In genomic region chr1:154974808-154975408, GRCh38 we compare ENCODE assay signal across 8 cellular contexts. TPM values are rescaled to one million over a fixed set of nuclear protein-coding genes. Genes with fewer than 3 reads are reported as not detected.
DNase-seq lines count a peak whose midpoint lies in the region; ATAC-seq, FAIRE-seq and TF ChIP-seq lines count a peak whose summit lies in the region.

No MANE protein-coding gene starts in this region.

- POLR2A ChIA-PET in HepG2 (lab: Yijun Ruan, JAX), result interaction anchor here (0.7 to 6.6 kb wide), 12 partner anchors 9 to 151 kb away, joined by 3 to 148 read pairs (median 4); partner anchors contain the start of genes ADAM15, FLAD1, LENEP and PBXIP1

- H4K20me1 ChIP-seq in HepG2 (ENCODE audit: insufficient read depth, low read length), result no peaks in the 10 kb centered on the region

- H3K27ac ChIP-seq in C4-2B (peak overlapping the region; percentile 84), dorsolateral prefrontal cortex (peak overlapping the region; percentile 39 to 100 (median 95)), HepG2 (ENCODE audit: extremely low read length, insufficient read depth, low read length) (peak overlapping the region; percentile 100)

- H3K4me1 ChIP-seq in HepG2 (ENCODE audit: insufficient read depth, low read length), result peaks cover 55% of the 10 kb centered on the region

- peaks cover 2 to 18% of the 10 kb centered on the region in 2 experiments for H3K36me3 ChIP-seq in HepG2 (replicated peaks in 1 of 2; ENCODE audit: control insufficient read depth in 1 of 2, insufficient read depth in 2 of 2, low read length in 2 of 2)

- peak; percentile 44 for ATAC-seq in GM19372 (IDR thresholded peaks at IDR 0.05; ENCODE audit: low read depth, unreplicated experiment)
- ATAC-seq in HG03469 (IDR thresholded peaks at IDR 0.05; ENCODE audit: unreplicated experiment), result peak; percentile 24
- ATAC-seq in HepG2, result peak; percentile 23

- intact Hi-C loops in dorsolateral prefrontal cortex (cut with DNase I) (no loop called here), HepG2 (cut with micrococcal nuclease; ENCODE audit: unreplicated experiment) (loop anchor here (2.0 kb wide), 1 partner anchor 88 kb away; the partner anchor contains the start of gene EFNA4)

- CTCF ChIA-PET in HepG2 (lab: Yijun Ruan, JAX; ENCODE audit: low intra/inter-chr PET ratio, low total read pairs), result interaction anchor here (1.1 kb wide), 1 partner anchor 43 kb away, joined by 3 read pairs; no protein-coding TSS in a partner anchor

- DNase-seq in NCI-H524 treated with DMSO at 0.1 percent for 48 hours (lab: John Stamatoyannopoulos, UW), result peak; percentile 69
- DNase-seq in activated CD4-positive, alpha-beta T cell treated with anti-CD3 and anti-CD28 coated beads for 48 hours, result peak; percentile 96
- peak; percentile 70 to 89 (median 85) for DNase-seq in dorsolateral prefrontal cortex
- DNase-seq in HepG2 (ENCODE audit: low spot score), result peak; percentile 95
- peak; percentile 92 for DNase-seq in stimulated activated CD4-positive, alpha-beta T cell treated with anti-CD3 and anti-CD28 coated beads, Interleukin-4, amount 100 ng/mL, for 1 hour

- H3K9ac ChIP-seq in HepG2 (ENCODE audit: insufficient read depth, low read depth, low read length), result peak overlapping the region; percentile 98

- H3K27me3 ChIP-seq in dorsolateral prefrontal cortex, result no peaks in the 10 kb centered on the region
- no peaks in the 10 kb centered on the region; a peak in 1 of 5 replicates for H3K27me3 ChIP-seq in HepG2 (ENCODE audit: control insufficient read depth in 1 of 2, insufficient read depth in 2 of 2, low read length in 2 of 2)

- H2AFZ ChIP-seq in HepG2 (ENCODE audit: low read length), result no peak overlapping the region

- H3K4me3 ChIP-seq in dorsolateral prefrontal cortex (peak overlapping the region; percentile 31 to 97 (median 79)), HepG2 (replicated peaks in 1 of 3; ENCODE audit: insufficient read depth in 1 of 3, low read depth in 2 of 3, low read length in 3 of 3) (peak overlapping the region; percentile 67 to 84 (median 72))

- WGBS in HepG2 (ENCODE audit: low lambda C conversion rate), result under 1% methylated on average over 30 of the region's 30 CpGs

- peak overlapping the region; percentile 93 for H3K4me2 ChIP-seq in HepG2 (ENCODE audit: low read depth, low read length)

- no peak for TF ChIP-seq CTCF in C4-2B (conservative IDR thresholded peaks at IDR 0.05)
- TF ChIP-seq CTCF in dorsolateral prefrontal cortex (IDR thresholded peaks at IDR 0.05 in 54 of 56, conservative IDR thresholded peaks at IDR 0.05 in 2 of 56; ENCODE audit: low read depth in 1 of 56, partially characterized antibody in 56 of 56), result peak in 10 of 56 donors; percentile 4 to 30 (median 12)
- peak; percentile 6; the same call in 1 of the 2 replicates for TF ChIP-seq CTCF in HepG2 (CRISPR knock-in tag; IDR thresholded peaks at IDR 0.05)

- TF ChIP-seq EP300 in HepG2 (IDR thresholded peaks at IDR 0.05; ENCODE audit: low read depth in 2 of 2, low read length in 2 of 2) (no peak; a peak in 1 of 4 replicates), HepG2 (CRISPR knock-in tag; IDR thresholded peaks at IDR 0.05; ENCODE audit: borderline replicate concordance) (peak; percentile 36; the same call in 1 of the 2 replicates)

- in situ Hi-C loops in HepG2 (cut with HindIII; ENCODE audit: extremely low pct_ligation_motif_present, low pct_unique_long_range_greater_than_20kb), result no loop called here

- FAIRE-seq in HepG2 (lab: Jason Lieb, UNC), result no peak

- H3K9me3 ChIP-seq in HepG2 (ENCODE audit: low read length), result no peaks in the 10 kb centered on the region

- peak; percentile 80 to 81 for TF ChIP-seq POLR2A in HepG2 (IDR thresholded peaks at IDR 0.05; ENCODE audit: insufficient read depth in 1 of 2, low read depth in 2 of 2, low read length in 2 of 2)

- no peak for TF ChIP-seq RAD21 in HepG2 (CRISPR knock-in tag; IDR thresholded peaks at IDR 0.05)

- BruUV-seq in HepG2 (replicated peaks; lab: Mats Ljungman, UMichigan), result no TSS peak

- H3K79me2 ChIP-seq in HepG2 (ENCODE audit: insufficient read depth, low read length), result peaks cover 63% of the 10 kb centered on the region

RNA-seq across cellular contexts. Expression of gene CKS1B, which starts 0.4 kb away (rescaled TPM):
- total RNA-seq in dorsolateral prefrontal cortex (10 to 100 TPM in 89 of 120 experiments, 1 to 10 TPM in 31; 4.1 to 21.6 (median 11.6) TPM), HepG2 (2016; rRNA removed; fragmentation: Illumina TruSeq; extraction: Trizol) (217 and 268 TPM in 2 replicates)
- total RNA-seq in HepG2 (2016; cell fraction: cytosol; rRNA removed; fragmentation: Illumina TruSeq; extraction: Trizol; ENCODE audit: low read depth), result 95.8 and 111 TPM in 2 replicates
- 219 and 283 TPM in 2 replicates for total RNA-seq in HepG2 (2016; cell fraction: insoluble cytoplasmic fraction; rRNA removed; fragmentation: Illumina TruSeq; extraction: Trizol)
- total RNA-seq in HepG2 (2016; cell fraction: membrane; rRNA removed; fragmentation: Illumina TruSeq; extraction: Trizol), result 160 and 171 TPM in 2 replicates
- 75.7 and 82.8 TPM in 2 replicates for total RNA-seq in HepG2 (2016; cell fraction: nucleus; rRNA removed; fragmentation: Illumina TruSeq; extraction: Trizol)
- polyA plus RNA-seq in HepG2 (2011; rRNA removed), result 122 and 222 TPM in 2 replicates
- polyA plus RNA-seq in HepG2 (2011; cell fraction: cytosol; rRNA removed), result 141 and 184 TPM in 2 replicates
- polyA plus RNA-seq in HepG2 (2011; cell fraction: nucleus; rRNA removed), result 54.7 and 67.5 TPM in 2 replicates
- 103 and 128 TPM in 2 replicates for polyA plus RNA-seq in HepG2 (2012)
- polyA plus RNA-seq in HepG2 (2016; cell fraction: cytosol; fragmentation: Illumina TruSeq; extraction: Trizol; ENCODE audit: low read depth), result 98.3 and 114 TPM in 2 replicates
- 306 and 328 TPM in 2 replicates for polyA plus RNA-seq in HepG2 (2016; cell fraction: insoluble cytoplasmic fraction; fragmentation: Illumina TruSeq; extraction: Trizol; ENCODE audit: low read depth)
- 149 and 155 TPM in 2 replicates for polyA plus RNA-seq in HepG2 (2016; cell fraction: membrane; fragmentation: Illumina TruSeq; extraction: Trizol; ENCODE audit: low read depth)
- polyA plus RNA-seq in HepG2 (2016; cell fraction: nucleus; fragmentation: Illumina TruSeq; extraction: Trizol; ENCODE audit: insufficient read depth, low read depth), result 139 and 158 TPM in 2 replicates
- 89.2 and 369 TPM in 2 replicates for polyA minus RNA-seq in HepG2 (2011; rRNA and poly(A)+ RNA removed; ENCODE audit: low replicate concordance)
- 31.4 and 39.6 TPM in 2 replicates for polyA minus RNA-seq in HepG2 (2011; cell fraction: cytosol; rRNA and poly(A)+ RNA removed)
- polyA minus RNA-seq in HepG2 (2011; cell fraction: nucleus; rRNA and poly(A)+ RNA removed), result 20.0 and 31.2 TPM in 2 replicates

RNA-seq across cellular contexts. Expression of gene SHC1, which starts 4.4 kb away (rescaled TPM):
- total RNA-seq in dorsolateral prefrontal cortex (10 to 100 TPM; 19.6 to 84.4 (median 32.6) TPM), HepG2 (2016; rRNA removed; fragmentation: Illumina TruSeq; extraction: Trizol) (52.0 and 55.0 TPM in 2 replicates)
- 10.4 and 11.4 TPM in 2 replicates for total RNA-seq in HepG2 (2016; cell fraction: cytosol; rRNA removed; fragmentation: Illumina TruSeq; extraction: Trizol; ENCODE audit: low read depth)
- 43.4 and 62.0 TPM in 2 replicates for total RNA-seq in HepG2 (2016; cell fraction: insoluble cytoplasmic fraction; rRNA removed; fragmentation: Illumina TruSeq; extraction: Trizol)
- total RNA-seq in HepG2 (2016; cell fraction: membrane; rRNA removed; fragmentation: Illumina TruSeq; extraction: Trizol), result 32.4 and 34.5 TPM in 2 replicates
- 38.5 and 42.7 TPM in 2 replicates for total RNA-seq in HepG2 (2016; cell fraction: nucleus; rRNA removed; fragmentation: Illumina TruSeq; extraction: Trizol)
- 137 and 146 TPM in 2 replicates for polyA plus RNA-seq in HepG2 (2011; rRNA removed)
- 58.2 and 72.4 TPM in 2 replicates for polyA plus RNA-seq in HepG2 (2011; cell fraction: cytosol; rRNA removed)
- 261 and 328 TPM in 2 replicates for polyA plus RNA-seq in HepG2 (2011; cell fraction: nucleus; rRNA removed)
- polyA plus RNA-seq in HepG2 (2012), result 46.9 and 60.8 TPM in 2 replicates
- 13.4 and 13.5 TPM in 2 replicates for polyA plus RNA-seq in HepG2 (2016; cell fraction: cytosol; fragmentation: Illumina TruSeq; extraction: Trizol; ENCODE audit: low read depth)
- 59.8 and 73.1 TPM in 2 replicates for polyA plus RNA-seq in HepG2 (2016; cell fraction: insoluble cytoplasmic fraction; fragmentation: Illumina TruSeq; extraction: Trizol; ENCODE audit: low read depth)
- polyA plus RNA-seq in HepG2 (2016; cell fraction: membrane; fragmentation: Illumina TruSeq; extraction: Trizol; ENCODE audit: low read depth), result 34.6 and 37.7 TPM in 2 replicates
- 141 and 171 TPM in 2 replicates for polyA plus RNA-seq in HepG2 (2016; cell fraction: nucleus; fragmentation: Illumina TruSeq; extraction: Trizol; ENCODE audit: insufficient read depth, low read depth)
- 119 and 193 TPM in 2 replicates for polyA minus RNA-seq in HepG2 (2011; rRNA and poly(A)+ RNA removed; ENCODE audit: low replicate concordance)
- polyA minus RNA-seq in HepG2 (2011; cell fraction: cytosol; rRNA and poly(A)+ RNA removed), result 49.8 and 52.4 TPM in 2 replicates
- 37.5 and 41.5 TPM in 2 replicates for polyA minus RNA-seq in HepG2 (2011; cell fraction: nucleus; rRNA and poly(A)+ RNA removed)

RNA-seq across cellular contexts. Expression of gene FLAD1, which starts 8.2 kb away (rescaled TPM):
- total RNA-seq in dorsolateral prefrontal cortex (10 to 100 TPM; 16.1 to 42.6 (median 25.5) TPM), HepG2 (2016; rRNA removed; fragmentation: Illumina TruSeq; extraction: Trizol) (32.8 and 32.9 TPM in 2 replicates)
- total RNA-seq in HepG2 (2016; cell fraction: cytosol; rRNA removed; fragmentation: Illumina TruSeq; extraction: Trizol; ENCODE audit: low read depth), result 21.5 and 22.7 TPM in 2 replicates
- 29.0 and 37.1 TPM in 2 replicates for total RNA-seq in HepG2 (2016; cell fraction: insoluble cytoplasmic fraction; rRNA removed; fragmentation: Illumina TruSeq; extraction: Trizol)
- 23.4 and 27.9 TPM in 2 replicates for total RNA-seq in HepG2 (2016; cell fraction: membrane; rRNA removed; fragmentation: Illumina TruSeq; extraction: Trizol)
- 37.9 and 38.9 TPM in 2 replicates for total RNA-seq in HepG2 (2016; cell fraction: nucleus; rRNA removed; fragmentation: Illumina TruSeq; extraction: Trizol)
- polyA plus RNA-seq in HepG2 (2011; rRNA removed), result 25.9 and 30.3 TPM in 2 replicates
- polyA plus RNA-seq in HepG2 (2011; cell fraction: cytosol; rRNA removed), result 16.4 and 22.8 TPM in 2 replicates
- 84.3 and 94.4 TPM in 2 replicates for polyA plus RNA-seq in HepG2 (2011; cell fraction: nucleus; rRNA removed)
- polyA plus RNA-seq in HepG2 (2012), result 15.3 and 18.2 TPM in 2 replicates
- polyA plus RNA-seq in HepG2 (2016; cell fraction: cytosol; fragmentation: Illumina TruSeq; extraction: Trizol; ENCODE audit: low read depth), result 17.3 and 18.3 TPM in 2 replicates
- 28.5 and 31.1 TPM in 2 replicates for polyA plus RNA-seq in HepG2 (2016; cell fraction: insoluble cytoplasmic fraction; fragmentation: Illumina TruSeq; extraction: Trizol; ENCODE audit: low read depth)
- polyA plus RNA-seq in HepG2 (2016; cell fraction: membrane; fragmentation: Illumina TruSeq; extraction: Trizol; ENCODE audit: low read depth), result 17.7 and 19.3 TPM in 2 replicates
- 64.3 and 72.6 TPM in 2 replicates for polyA plus RNA-seq in HepG2 (2016; cell fraction: nucleus; fragmentation: Illumina TruSeq; extraction: Trizol; ENCODE audit: insufficient read depth, low read depth)
- 34.0 and 163 TPM in 2 replicates for polyA minus RNA-seq in HepG2 (2011; rRNA and poly(A)+ RNA removed; ENCODE audit: low replicate concordance)
- 7.6 and 9.5 TPM in 2 replicates for polyA minus RNA-seq in HepG2 (2011; cell fraction: cytosol; rRNA and poly(A)+ RNA removed)
- polyA minus RNA-seq in HepG2 (2011; cell fraction: nucleus; rRNA and poly(A)+ RNA removed), result 15.7 and 16.8 TPM in 2 replicates

RNA-seq across cellular contexts. Expression of gene PYGO2, which starts 13.3 kb away (rescaled TPM):
- 10 to 100 TPM; 26.9 to 46.0 (median 33.8) TPM for total RNA-seq in dorsolateral prefrontal cortex
- total RNA-seq in HepG2 (2016; rRNA removed; fragmentation: Illumina TruSeq; extraction: Trizol), result 20.3 and 21.3 TPM in 2 replicates
- total RNA-seq in HepG2 (2016; cell fraction: cytosol; rRNA removed; fragmentation: Illumina TruSeq; extraction: Trizol; ENCODE audit: low read depth), result 3.2 and 3.5 TPM in 2 replicates
- 19.3 and 19.4 TPM in 2 replicates for total RNA-seq in HepG2 (2016; cell fraction: insoluble cytoplasmic fraction; rRNA removed; fragmentation: Illumina TruSeq; extraction: Trizol)
- 14.9 and 16.1 TPM in 2 replicates for total RNA-seq in HepG2 (2016; cell fraction: membrane; rRNA removed; fragmentation: Illumina TruSeq; extraction: Trizol)
- total RNA-seq in HepG2 (2016; cell fraction: nucleus; rRNA removed; fragmentation: Illumina TruSeq; extraction: Trizol), result 10.9 and 15.3 TPM in 2 replicates
- 21.8 and 24.3 TPM in 2 replicates for polyA plus RNA-seq in HepG2 (2011; rRNA removed)
- polyA plus RNA-seq in HepG2 (2011; cell fraction: cytosol; rRNA removed), result 16.5 and 18.4 TPM in 2 replicates
- polyA plus RNA-seq in HepG2 (2011; cell fraction: nucleus; rRNA removed), result 31.3 and 35.1 TPM in 2 replicates
- polyA plus RNA-seq in HepG2 (2012), result 16.9 and 18.8 TPM in 2 replicates
- 3.3 TPM in 2 replicates for polyA plus RNA-seq in HepG2 (2016; cell fraction: cytosol; fragmentation: Illumina TruSeq; extraction: Trizol; ENCODE audit: low read depth)
- 23.0 and 27.3 TPM in 2 replicates for polyA plus RNA-seq in HepG2 (2016; cell fraction: insoluble cytoplasmic fraction; fragmentation: Illumina TruSeq; extraction: Trizol; ENCODE audit: low read depth)
- polyA plus RNA-seq in HepG2 (2016; cell fraction: membrane; fragmentation: Illumina TruSeq; extraction: Trizol; ENCODE audit: low read depth), result 11.9 and 12.7 TPM in 2 replicates
- polyA plus RNA-seq in HepG2 (2016; cell fraction: nucleus; fragmentation: Illumina TruSeq; extraction: Trizol; ENCODE audit: insufficient read depth, low read depth), result 25.6 and 27.8 TPM in 2 replicates
- polyA minus RNA-seq in HepG2 (2011; rRNA and poly(A)+ RNA removed; ENCODE audit: low replicate concordance), result 20.6 and 39.8 TPM in 2 replicates
- 12.1 and 13.1 TPM in 2 replicates for polyA minus RNA-seq in HepG2 (2011; cell fraction: cytosol; rRNA and poly(A)+ RNA removed)
- polyA minus RNA-seq in HepG2 (2011; cell fraction: nucleus; rRNA and poly(A)+ RNA removed), result 11.5 and 15.9 TPM in 2 replicates

RNA-seq across cellular contexts. Expression of gene LENEP, which starts 18.5 kb away (rescaled TPM):
- 1 to 10 TPM in 19 of 120 experiments, under 1 TPM in 7, not detected in 94; 0.71 to 2.7 (median 1.2) TPM for total RNA-seq in dorsolateral prefrontal cortex
- 0.29 TPM in 1 of 2 replicates, not detected in the other for total RNA-seq in HepG2 (2016; rRNA removed; fragmentation: Illumina TruSeq; extraction: Trizol)
- not detected in 2 replicates for total RNA-seq in HepG2 (2016; cell fraction: cytosol; rRNA removed; fragmentation: Illumina TruSeq; extraction: Trizol; ENCODE audit: low read depth)
- total RNA-seq in HepG2 (2016; cell fraction: insoluble cytoplasmic fraction; rRNA removed; fragmentation: Illumina TruSeq; extraction: Trizol), result 0.32 TPM in 1 of 2 replicates, not detected in the other
- total RNA-seq in HepG2 (2016; cell fraction: membrane; rRNA removed; fragmentation: Illumina TruSeq; extraction: Trizol), result not detected in 2 replicates
- 1.1 and 1.3 TPM in 2 replicates for total RNA-seq in HepG2 (2016; cell fraction: nucleus; rRNA removed; fragmentation: Illumina TruSeq; extraction: Trizol)
- not detected in 2 replicates for polyA plus RNA-seq in HepG2 (2011; rRNA removed)
- polyA plus RNA-seq in HepG2 (2011; cell fraction: cytosol; rRNA removed), result not detected in 2 replicates
- polyA plus RNA-seq in HepG2 (2011; cell fraction: nucleus; rRNA removed), result 0.29 and 0.40 TPM in 2 replicates
- not detected in 2 replicates for polyA plus RNA-seq in HepG2 (2012)
- polyA plus RNA-seq in HepG2 (2016; cell fraction: cytosol; fragmentation: Illumina TruSeq; extraction: Trizol; ENCODE audit: low read depth), result not detected in 2 replicates
- not detected in 2 replicates for polyA plus RNA-seq in HepG2 (2016; cell fraction: insoluble cytoplasmic fraction; fragmentation: Illumina TruSeq; extraction: Trizol; ENCODE audit: low read depth)
- not detected in 2 replicates for polyA plus RNA-seq in HepG2 (2016; cell fraction: membrane; fragmentation: Illumina TruSeq; extraction: Trizol; ENCODE audit: low read depth)
- polyA plus RNA-seq in HepG2 (2016; cell fraction: nucleus; fragmentation: Illumina TruSeq; extraction: Trizol; ENCODE audit: insufficient read depth, low read depth), result not detected in 2 replicates
- polyA minus RNA-seq in HepG2 (2011; rRNA and poly(A)+ RNA removed; ENCODE audit: low replicate concordance), result 1.3 and 7.6 TPM in 2 replicates
- not detected in 2 replicates for polyA minus RNA-seq in HepG2 (2011; cell fraction: cytosol; rRNA and poly(A)+ RNA removed)
- polyA minus RNA-seq in HepG2 (2011; cell fraction: nucleus; rRNA and poly(A)+ RNA removed), result 1.6 TPM in 1 of 2 replicates, not detected in the other

Comparison
In these comparisons a context has a peak if more than half of its experiments do, and no peak if none do; other contexts are left out.
1. Peak in every context shown above with its lines: DNase-seq, ATAC-seq, H3K4me3 ChIP-seq and H3K27ac ChIP-seq.